8 cellular contexts compared by ENCODE assay signal in genomic region chr11:57761301-57762234, GRCh38. TPM values are rescaled to one million over a fixed set of nuclear protein-coding genes. Genes with fewer than 3 reads are reported as not detected.
DNase-seq lines count a peak whose midpoint lies in the region; ATAC-seq and TF ChIP-seq lines count a peak whose summit lies in the region.

A gene with protein sequence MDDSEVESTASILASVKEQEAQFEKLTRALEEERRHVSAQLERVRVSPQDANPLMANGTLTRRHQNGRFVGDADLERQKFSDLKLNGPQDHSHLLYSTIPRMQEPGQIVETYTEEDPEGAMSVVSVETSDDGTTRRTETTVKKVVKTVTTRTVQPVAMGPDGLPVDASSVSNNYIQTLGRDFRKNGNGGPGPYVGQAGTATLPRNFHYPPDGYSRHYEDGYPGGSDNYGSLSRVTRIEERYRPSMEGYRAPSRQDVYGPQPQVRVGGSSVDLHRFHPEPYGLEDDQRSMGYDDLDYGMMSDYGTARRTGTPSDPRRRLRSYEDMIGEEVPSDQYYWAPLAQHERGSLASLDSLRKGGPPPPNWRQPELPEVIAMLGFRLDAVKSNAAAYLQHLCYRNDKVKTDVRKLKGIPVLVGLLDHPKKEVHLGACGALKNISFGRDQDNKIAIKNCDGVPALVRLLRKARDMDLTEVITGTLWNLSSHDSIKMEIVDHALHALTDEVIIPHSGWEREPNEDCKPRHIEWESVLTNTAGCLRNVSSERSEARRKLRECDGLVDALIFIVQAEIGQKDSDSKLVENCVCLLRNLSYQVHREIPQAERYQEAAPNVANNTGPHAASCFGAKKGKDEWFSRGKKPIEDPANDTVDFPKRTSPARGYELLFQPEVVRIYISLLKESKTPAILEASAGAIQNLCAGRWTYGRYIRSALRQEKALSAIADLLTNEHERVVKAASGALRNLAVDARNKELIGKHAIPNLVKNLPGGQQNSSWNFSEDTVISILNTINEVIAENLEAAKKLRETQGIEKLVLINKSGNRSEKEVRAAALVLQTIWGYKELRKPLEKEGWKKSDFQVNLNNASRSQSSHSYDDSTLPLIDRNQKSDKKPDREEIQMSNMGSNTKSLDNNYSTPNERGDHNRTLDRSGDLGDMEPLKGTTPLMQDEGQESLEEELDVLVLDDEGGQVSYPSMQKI (plus strand): TSS chr11:57761802. CDS start chr11:57791479, 29,677 bp downstream.

- peak within 1 kb of the TSS; percentile 85 to 100 (median 88) for H3K27ac ChIP-seq in gastroesophageal sphincter

- H3K4me3 ChIP-seq in gastroesophageal sphincter, result peak within 1 kb of the TSS; percentile 61 to 100

- peaks cover 4% of the 10 kb centered on the region for H3K36me3 Mint-ChIP-seq in activated naive CD4-positive, alpha-beta T cell treated with anti-CD3 and anti-CD28 coated beads, Interleukin-2, amount 50 U/mL, for 24 hours
- H3K36me3 Mint-ChIP-seq in activated T-helper 2 cell treated with anti-CD3 and anti-CD28 coated beads, Interferon-gamma antibody, Interleukin-2, Interleukin-4, amounts not matched to agents 10 μg/mL and 5 μg/mL and 100 μg/mL, durations not matched to agents 14 hours and 24 hours and 36 hours (ENCODE audit: low read depth), result no peaks in the 10 kb centered on the region
- peaks cover 5% of the 10 kb centered on the region for H3K36me3 Mint-ChIP-seq in nephron (ENCODE audit: low read depth)

- 2 to 7% methylated on average over 13 of the region's 13 CpGs for WGBS in gastroesophageal sphincter (ENCODE audit: low coverage in 1 of 2), 2 donors

- H3K27me3 Mint-ChIP-seq in activated naive CD4-positive, alpha-beta T cell treated with anti-CD3 and anti-CD28 coated beads, Interleukin-2, amount 50 U/mL, for 24 hours, result no peaks in the 10 kb centered on the region
- no peaks in the 10 kb centered on the region for H3K27me3 Mint-ChIP-seq in activated T-helper 2 cell treated with anti-CD3 and anti-CD28 coated beads, Interferon-gamma antibody, Interleukin-2, Interleukin-4, amounts not matched to agents 10 μg/mL and 5 μg/mL and 100 μg/mL, durations not matched to agents 14 hours and 24 hours and 36 hours (ENCODE audit: low read depth)
- H3K27me3 Mint-ChIP-seq in nephron (ENCODE audit: low read depth), result no peaks in the 10 kb centered on the region

- H3K4me1 Mint-ChIP-seq in activated naive CD4-positive, alpha-beta T cell treated with anti-CD3 and anti-CD28 coated beads, Interleukin-2, amount 50 U/mL, for 24 hours, result peaks cover 26% of the 10 kb centered on the region
- peaks cover 21% of the 10 kb centered on the region for H3K4me1 Mint-ChIP-seq in activated T-helper 2 cell treated with anti-CD3 and anti-CD28 coated beads, Interferon-gamma antibody, Interleukin-2, Interleukin-4, amounts not matched to agents 10 μg/mL and 5 μg/mL and 100 μg/mL, durations not matched to agents 14 hours and 24 hours and 36 hours (ENCODE audit: low read depth)
- peaks cover 28% of the 10 kb centered on the region for H3K4me1 Mint-ChIP-seq in nephron

- ATAC-seq in HG02642 (IDR thresholded peaks at IDR 0.05; ENCODE audit: poor library complexity, unreplicated experiment) (peak; percentile 93), gastroesophageal sphincter (peak; percentile 100), HG02970 (IDR thresholded peaks at IDR 0.05; ENCODE audit: low FRiP score, unreplicated experiment) (no peak)

- no peaks in the 10 kb centered on the region for H3K27me3 ChIP-seq in gastroesophageal sphincter

- H3K36me3 ChIP-seq in gastroesophageal sphincter, result no peaks in the 10 kb centered on the region

- no peak for DNase-seq in activated naive CD4-positive, alpha-beta T cell (lab: John Stamatoyannopoulos, UW)
- DNase-seq in NCI-H2029 treated with DMSO at 0.1 percent for 48 hours (lab: John Stamatoyannopoulos, UW), result peak; percentile 95
- no peak for DNase-seq in activated T-helper 2 cell treated with anti-CD3 and anti-CD28 coated beads, Interferon-gamma antibody, Interleukin-2, Interleukin-4, amounts not matched to agents 10 μg/mL and 5 μg/mL and 100 μg/mL, durations not matched to agents 14 hours and 24 hours and 36 hours (ENCODE audit: low spot score)

- TF ChIP-seq EP300 in gastroesophageal sphincter (IDR thresholded peaks at IDR 0.05), result no peak

- H3K9me3 Mint-ChIP-seq in activated naive CD4-positive, alpha-beta T cell treated with anti-CD3 and anti-CD28 coated beads, Interleukin-2, amount 50 U/mL, for 24 hours, result no peaks in the 10 kb centered on the region
- H3K9me3 Mint-ChIP-seq in activated T-helper 2 cell treated with anti-CD3 and anti-CD28 coated beads, Interferon-gamma antibody, Interleukin-2, Interleukin-4, amounts not matched to agents 10 μg/mL and 5 μg/mL and 100 μg/mL, durations not matched to agents 14 hours and 24 hours and 36 hours, result no peaks in the 10 kb centered on the region
- no peaks in the 10 kb centered on the region for H3K9me3 Mint-ChIP-seq in nephron

- H3K4me3 Mint-ChIP-seq in activated naive CD4-positive, alpha-beta T cell treated with anti-CD3 and anti-CD28 coated beads, Interleukin-2, amount 50 U/mL, for 24 hours, result peak within 1 kb of the TSS; percentile 67
- peak within 1 kb of the TSS; percentile 66 for H3K4me3 Mint-ChIP-seq in activated T-helper 2 cell treated with anti-CD3 and anti-CD28 coated beads, Interferon-gamma antibody, Interleukin-2, Interleukin-4, amounts not matched to agents 10 μg/mL and 5 μg/mL and 100 μg/mL, durations not matched to agents 14 hours and 24 hours and 36 hours (ENCODE audit: low read depth)
- H3K4me3 Mint-ChIP-seq in nephron, result peak within 1 kb of the TSS; percentile 94 to 99 (median 97)

- TF ChIP-seq CTCF in gastroesophageal sphincter (IDR thresholded peaks at IDR 0.05) (no peak), nephron (IDR thresholded peaks at IDR 0.05; ENCODE audit: unreplicated experiment in 3 of 3) (no peak)

- H3K27ac Mint-ChIP-seq in activated naive CD4-positive, alpha-beta T cell treated with anti-CD3 and anti-CD28 coated beads, Interleukin-2, amount 50 U/mL, for 24 hours, result peak within 1 kb of the TSS; percentile 30
- no peak within 1 kb of the TSS for H3K27ac Mint-ChIP-seq in activated T-helper 2 cell treated with anti-CD3 and anti-CD28 coated beads, Interferon-gamma antibody, Interleukin-2, Interleukin-4, amounts not matched to agents 10 μg/mL and 5 μg/mL and 100 μg/mL, durations not matched to agents 14 hours and 24 hours and 36 hours
- peak within 1 kb of the TSS; percentile 99 to 100 (median 99) for H3K27ac Mint-ChIP-seq in nephron

- peak; percentile 28 to 53 for TF ChIP-seq POLR2A in gastroesophageal sphincter (IDR thresholded peaks at IDR 0.05)

- peaks cover 8 to 30% (median 10%) of the 10 kb centered on the region in 3 donors for H3K4me1 ChIP-seq in gastroesophageal sphincter

- intact Hi-C loops in activated T-helper 2 cell treated with anti-CD3 and anti-CD28 coated beads, Interferon-gamma antibody, Interleukin-2, Interleukin-4, amounts not matched to agents 10 μg/mL and 5 μg/mL and 100 μg/mL, durations not matched to agents 14 hours and 24 hours and 36 hours (cut with micrococcal nuclease), result no loop called here

- no peaks in the 10 kb centered on the region for H3K9me3 ChIP-seq in gastroesophageal sphincter

RNA-seq across cellular contexts. Expression of the gene that starts here (rescaled TPM):
- 6.2 and 7.5 TPM in 2 replicates for total RNA-seq in activated T-helper 2 cell treated with anti-CD3 and anti-CD28 coated beads, Interferon-gamma antibody, Interleukin-2, Interleukin-4, amounts not matched to agents 10 μg/mL and 5 μg/mL and 100 μg/mL, durations not matched to agents 14 hours and 24 hours and 36 hours
- total RNA-seq in gastroesophageal sphincter, result 100 to 1,000 TPM in 1 of 4 donors, 10 to 100 TPM in 3; 87.6 to 123 (median 93.8) TPM

Comparison
In these comparisons a context has a peak if more than half of its experiments do, and no peak if none do; other contexts are left out.
1. RNA of the gene that starts here (total RNA-seq): 87.6 to 123 TPM in gastroesophageal sphincter; 6.2 to 7.5 TPM in activated T-helper 2 cell treated with anti-CD3 and anti-CD28 coated beads, Interferon-gamma antibody, Interleukin-2, Interleukin-4, amounts not matched to agents 10 μg/mL and 5 μg/mL and 100 μg/mL, durations not matched to agents 14 hours and 24 hours and 36 hours; every median in the first group is over 10 times any median in the second.
2. Peak in every context shown above with its lines, with median percentiles within 50 percentile points of each other: H3K4me3 Mint-ChIP-seq.